In the genomic region with DNA sequence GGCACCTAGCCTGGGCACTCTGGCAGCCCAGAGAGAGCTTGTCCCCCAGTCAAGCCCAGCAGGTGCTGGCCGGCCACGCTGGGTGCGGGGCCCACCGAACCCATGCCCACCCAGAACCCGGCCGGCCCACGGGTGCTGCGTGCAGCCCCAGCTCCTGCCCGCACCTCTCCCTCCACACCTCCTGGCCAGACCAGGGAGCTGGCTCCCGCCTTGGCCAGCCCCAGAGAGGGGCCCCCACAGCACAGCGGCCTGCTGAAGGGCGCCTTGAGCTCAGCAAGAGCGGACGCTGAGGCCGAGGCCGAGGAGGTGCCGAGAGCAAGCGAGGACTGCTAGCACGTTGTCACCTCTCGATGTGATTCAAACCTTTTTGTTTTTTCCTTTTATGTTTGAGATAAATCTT, we compare ENCODE assay signal across 21 cellular contexts.
"Had no signal": no experiment of that assay in that cellular context is flagged by ENCODE, and none has a peak within 500 bp of the region (broad histone marks: within the 10 kb centered on the region; RNA-seq: fewer than 3 reads in every experiment).

No MANE protein-coding gene starts in this region.

- H3K9me3 ChIP-seq: mucosa of descending colon, ovary, right atrium auricular region, right lobe of liver, vagina had no signal

- FAIRE-seq: islet of Langerhans had no signal

- H3K4me1 ChIP-seq: left ventricle myocardium inferior, right atrium auricular region, right lobe of liver, tibial nerve, vagina had no signal

- ATAC-seq: mucosa of descending colon; naive thymus-derived CD4-positive, alpha-beta T cell; stimulated activated naive CD8-positive, alpha-beta T cell treated with anti-CD3 and anti-CD28 coated beads, Interleukin-15, amount 100 ng/mL, for 72 hours had no signal

- H3K4me3 ChIP-seq: left ventricle myocardium inferior, lung, mucosa of descending colon, ovary, right atrium auricular region, right lobe of liver, skin epidermis, tibial nerve, vagina had no signal

- H3K36me3 ChIP-seq: left ventricle myocardium inferior, ovary, right atrium auricular region, right lobe of liver, tibial nerve, vagina had no signal

- DNase-seq: hypothalamus; immature natural killer cell; left ventricle myocardium inferior; midbrain; mucosa of descending colon; naive thymus-derived CD4-positive, alpha-beta T cell; ovary; right lobe of liver; stimulated activated CD4-positive, alpha-beta T cell treated with anti-CD3 and anti-CD28 coated beads, Interleukin-12 subunit alpha, Interleukin-12 subunit beta, amount 100 ng/mL, for 4 hours; stimulated activated CD4-positive, alpha-beta T cell treated with anti-CD3 and anti-CD28 coated beads, Interleukin-15, amount 100 ng/mL, for 24 hours; stimulated activated CD4-positive, alpha-beta T cell treated with anti-CD3 and anti-CD28 coated beads, Interleukin-2, amount 100 ng/mL, for 24 hours; stimulated activated CD4-positive, alpha-beta T cell treated with anti-CD3 and anti-CD28 coated beads, Interleukin-4, amount 100 ng/mL, for 1 hour; stimulated activated naive CD4-positive, alpha-beta T cell treated with Interleukin-2 at 50 U/mL for 16 hours; stimulated activated naive CD8-positive, alpha-beta T cell treated with anti-CD3 and anti-CD28 coated beads, Interleukin-15, amount 100 ng/mL, for 72 hours; substantia nigra had no signal

- H3K27ac ChIP-seq: left ventricle myocardium inferior, ovary, right atrium auricular region, right lobe of liver, skin epidermis, tibial nerve, vagina had no signal

- H3K27me3 ChIP-seq: ovary, right atrium auricular region, right lobe of liver, tibial nerve, vagina had no signal
